1 cellular context compared by ENCODE assay signal in the genomic region with DNA sequence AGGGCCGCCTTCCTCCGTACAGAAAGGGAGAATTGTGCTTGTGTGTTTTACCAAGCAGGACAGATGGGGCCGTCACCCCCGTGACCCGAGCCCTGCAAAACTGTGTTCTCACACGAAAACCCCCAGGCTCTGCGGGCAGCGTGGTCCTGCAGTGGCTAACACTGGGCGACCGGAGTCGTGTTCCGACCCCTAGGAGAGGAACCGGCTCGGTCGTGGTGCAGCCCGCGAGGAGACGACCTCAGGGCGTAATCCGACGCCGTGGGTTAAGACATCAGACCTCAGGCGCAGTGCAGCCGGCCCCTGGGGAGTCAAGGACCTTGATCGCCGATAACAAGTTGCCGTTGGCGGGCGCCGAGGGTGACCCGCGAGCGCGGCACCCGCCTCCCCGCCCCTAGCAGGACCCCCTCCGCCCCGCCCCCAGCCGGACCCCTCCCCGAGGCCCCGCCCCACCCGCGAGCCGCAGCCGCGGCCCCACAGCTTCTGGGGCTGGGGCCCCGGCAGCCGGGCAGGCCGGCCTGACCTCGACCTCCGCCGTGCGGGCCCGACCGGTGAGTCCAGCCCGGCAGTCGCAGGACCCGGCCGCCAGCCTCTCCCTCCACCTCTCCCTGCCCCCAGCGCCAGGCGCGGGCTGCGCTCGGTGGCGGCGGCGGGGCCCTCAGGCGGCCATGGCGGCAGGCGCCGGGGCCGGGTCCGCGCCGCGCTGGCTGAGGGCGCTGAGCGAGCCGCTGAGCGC.
TF ChIP-seq lines count a peak whose summit lies in the region.

Gene CHPT1 (plus strand): TSS at position 444 of the 733 bp plus-strand sequence. CDS start 222 bp downstream, at position 666.

TF ChIP-seq in HepG2, 621 proteins besides CTCF, POLR2A, EP300 and RAD21 (continued from another document and continues in another):
- TF ChIP-seq FLYWCH1 (CRISPR knock-in tag; IDR thresholded peaks at IDR 0.05) (no peak), ZC3H4 (CRISPR knock-in tag; IDR thresholded peaks at IDR 0.05; ENCODE audit: borderline replicate concordance) (0 out of 2 replicates have a peak, but pooled peaks have one; percentile 14), ZMYM3 (CRISPR knock-in tag; IDR thresholded peaks at IDR 0.05) (no peak; the same call in 1 of the 2 replicates), ZNF264 (CRISPR knock-in tag; IDR thresholded peaks at IDR 0.05) (peak; percentile 62; the same call in 1 of the 2 replicates), ZNF121 (CRISPR knock-in tag; IDR thresholded peaks at IDR 0.05) (0 out of 2 replicates have a peak, but pooled peaks have one; percentile 6), PHF5A (CRISPR knock-in tag; IDR thresholded peaks at IDR 0.05; ENCODE audit: low read depth, unreplicated experiment) (no peak), ZBTB37 (CRISPR knock-in tag; IDR thresholded peaks at IDR 0.05) (no peak), ZNF720 (CRISPR knock-in tag; IDR thresholded peaks at IDR 0.05) (no peak), ZNF354B (CRISPR knock-in tag; IDR thresholded peaks at IDR 0.05) (no peak), NKX3-1 (CRISPR knock-in tag; IDR thresholded peaks at IDR 0.05) (peak; percentile 80; the same call in 1 of the 2 replicates), HNRNPLL (IDR thresholded peaks at IDR 0.05; ENCODE audit: low read depth, low read length, poor library complexity, severe bottlenecking) (no peak), ZNF253 (CRISPR knock-in tag; IDR thresholded peaks at IDR 0.05; ENCODE audit: borderline replicate concordance) (no peak), CBX5 (CRISPR knock-in tag; IDR thresholded peaks at IDR 0.05; ENCODE audit: borderline replicate concordance) (no peak), CHD4 (IDR thresholded peaks at IDR 0.05; ENCODE audit: borderline replicate concordance, low read length) (no peak), TP53 (CRISPR knock-in tag; conservative IDR thresholded peaks at IDR 0.05) (0 out of 2 replicates have a peak, but pooled peaks have one; percentile 46), ZNF318 (CRISPR knock-in tag; IDR thresholded peaks at IDR 0.05) (no peak), WIZ (CRISPR knock-in tag; IDR thresholded peaks at IDR 0.05) (no peak), KDM1A (CRISPR knock-in tag; IDR thresholded peaks at IDR 0.05) (no peak; the same call in 1 of the 2 replicates), THAP8 (CRISPR knock-in tag; IDR thresholded peaks at IDR 0.05; ENCODE audit: borderline replicate concordance) (no peak), AGO1 (IDR thresholded peaks at IDR 0.05; ENCODE audit: low read depth, low read length, poor library complexity, severe bottlenecking) (no peak), TERF1 (CRISPR knock-in tag; IDR thresholded peaks at IDR 0.05) (no peak), YY1 (IDR thresholded peaks at IDR 0.05; ENCODE audit: insufficient read depth, insufficient replicate concordance, low read depth, low read length) (peak; percentile 82), ZNF12 (CRISPR knock-in tag; IDR thresholded peaks at IDR 0.05) (no peak), TCF7L2 (IDR thresholded peaks at IDR 0.05; ENCODE audit: low read depth, low read length) (no peak), ZFP1 (CRISPR knock-in tag; IDR thresholded peaks at IDR 0.05) (no peak), SRF (IDR thresholded peaks at IDR 0.05; ENCODE audit: low read depth, low read length) (no peak), NR3C1 (CRISPR knock-in tag; IDR thresholded peaks at IDR 0.05) (no peak), ZMYM2 (CRISPR knock-in tag; IDR thresholded peaks at IDR 0.05) (peak; percentile 47; the same call in 1 of the 2 replicates), RAD51 (IDR thresholded peaks at IDR 0.05; ENCODE audit: borderline replicate concordance) (no peak), ZNF614 (CRISPR knock-in tag; IDR thresholded peaks at IDR 0.05; ENCODE audit: borderline replicate concordance) (no peak; the same call in 1 of the 2 replicates), AGO2 (optimal IDR thresholded peaks at IDR 0.05; ENCODE audit: low read depth, low read length) (no peak), ZNF335 (CRISPR knock-in tag; IDR thresholded peaks at IDR 0.05) (no peak), ZNF563 (CRISPR knock-in tag; IDR thresholded peaks at IDR 0.05) (no peak; the same call in 1 of the 2 replicates), ZKSCAN1 (IDR thresholded peaks at IDR 0.05; ENCODE audit: low read length) (no peak)
- TF ChIP-seq, protein P1, sequence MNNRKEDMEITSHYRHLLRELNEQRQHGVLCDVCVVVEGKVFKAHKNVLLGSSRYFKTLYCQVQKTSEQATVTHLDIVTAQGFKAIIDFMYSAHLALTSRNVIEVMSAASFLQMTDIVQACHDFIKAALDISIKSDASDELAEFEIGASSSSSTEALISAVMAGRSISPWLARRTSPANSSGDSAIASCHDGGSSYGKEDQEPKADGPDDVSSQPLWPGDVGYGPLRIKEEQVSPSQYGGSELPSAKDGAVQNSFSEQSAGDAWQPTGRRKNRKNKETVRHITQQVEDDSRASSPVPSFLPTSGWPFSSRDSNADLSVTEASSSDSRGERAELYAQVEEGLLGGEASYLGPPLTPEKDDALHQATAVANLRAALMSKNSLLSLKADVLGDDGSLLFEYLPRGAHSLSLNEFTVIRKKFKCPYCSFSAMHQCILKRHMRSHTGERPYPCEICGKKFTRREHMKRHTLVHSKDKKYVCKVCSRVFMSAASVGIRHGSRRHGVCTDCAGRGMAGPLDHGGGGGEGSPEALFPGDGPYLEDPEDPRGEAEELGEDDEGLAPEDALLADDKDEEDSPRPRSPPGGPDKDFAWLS (CRISPR knock-in tag; IDR thresholded peaks at IDR 0.05; ENCODE audit: borderline replicate concordance) = no peak
- TF ChIP-seq, protein P2, sequence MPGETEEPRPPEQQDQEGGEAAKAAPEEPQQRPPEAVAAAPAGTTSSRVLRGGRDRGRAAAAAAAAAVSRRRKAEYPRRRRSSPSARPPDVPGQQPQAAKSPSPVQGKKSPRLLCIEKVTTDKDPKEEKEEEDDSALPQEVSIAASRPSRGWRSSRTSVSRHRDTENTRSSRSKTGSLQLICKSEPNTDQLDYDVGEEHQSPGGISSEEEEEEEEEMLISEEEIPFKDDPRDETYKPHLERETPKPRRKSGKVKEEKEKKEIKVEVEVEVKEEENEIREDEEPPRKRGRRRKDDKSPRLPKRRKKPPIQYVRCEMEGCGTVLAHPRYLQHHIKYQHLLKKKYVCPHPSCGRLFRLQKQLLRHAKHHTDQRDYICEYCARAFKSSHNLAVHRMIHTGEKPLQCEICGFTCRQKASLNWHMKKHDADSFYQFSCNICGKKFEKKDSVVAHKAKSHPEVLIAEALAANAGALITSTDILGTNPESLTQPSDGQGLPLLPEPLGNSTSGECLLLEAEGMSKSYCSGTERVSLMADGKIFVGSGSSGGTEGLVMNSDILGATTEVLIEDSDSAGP (CRISPR knock-in tag; IDR thresholded peaks at IDR 0.05; ENCODE audit: borderline replicate concordance) = no peak; the same call in 1 of the 2 replicates
- TF ChIP-seq, protein P3, sequence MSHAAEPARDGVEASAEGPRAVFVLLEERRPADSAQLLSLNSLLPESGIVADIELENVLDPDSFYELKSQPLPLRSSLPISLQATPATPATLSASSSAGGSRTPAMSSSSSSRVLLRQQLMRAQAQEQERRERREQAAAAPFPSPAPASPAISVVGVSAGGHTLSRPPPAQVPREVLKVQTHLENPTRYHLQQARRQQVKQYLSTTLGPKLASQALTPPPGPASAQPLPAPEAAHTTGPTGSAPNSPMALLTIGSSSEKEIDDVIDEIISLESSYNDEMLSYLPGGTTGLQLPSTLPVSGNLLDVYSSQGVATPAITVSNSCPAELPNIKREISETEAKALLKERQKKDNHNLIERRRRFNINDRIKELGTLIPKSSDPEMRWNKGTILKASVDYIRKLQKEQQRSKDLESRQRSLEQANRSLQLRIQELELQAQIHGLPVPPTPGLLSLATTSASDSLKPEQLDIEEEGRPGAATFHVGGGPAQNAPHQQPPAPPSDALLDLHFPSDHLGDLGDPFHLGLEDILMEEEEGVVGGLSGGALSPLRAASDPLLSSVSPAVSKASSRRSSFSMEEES (CRISPR knock-in tag; IDR thresholded peaks at IDR 0.05) = no peak
- TF ChIP-seq, protein P4, sequence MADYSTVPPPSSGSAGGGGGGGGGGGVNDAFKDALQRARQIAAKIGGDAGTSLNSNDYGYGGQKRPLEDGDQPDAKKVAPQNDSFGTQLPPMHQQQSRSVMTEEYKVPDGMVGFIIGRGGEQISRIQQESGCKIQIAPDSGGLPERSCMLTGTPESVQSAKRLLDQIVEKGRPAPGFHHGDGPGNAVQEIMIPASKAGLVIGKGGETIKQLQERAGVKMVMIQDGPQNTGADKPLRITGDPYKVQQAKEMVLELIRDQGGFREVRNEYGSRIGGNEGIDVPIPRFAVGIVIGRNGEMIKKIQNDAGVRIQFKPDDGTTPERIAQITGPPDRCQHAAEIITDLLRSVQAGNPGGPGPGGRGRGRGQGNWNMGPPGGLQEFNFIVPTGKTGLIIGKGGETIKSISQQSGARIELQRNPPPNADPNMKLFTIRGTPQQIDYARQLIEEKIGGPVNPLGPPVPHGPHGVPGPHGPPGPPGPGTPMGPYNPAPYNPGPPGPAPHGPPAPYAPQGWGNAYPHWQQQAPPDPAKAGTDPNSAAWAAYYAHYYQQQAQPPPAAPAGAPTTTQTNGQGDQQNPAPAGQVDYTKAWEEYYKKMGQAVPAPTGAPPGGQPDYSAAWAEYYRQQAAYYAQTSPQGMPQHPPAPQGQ (CRISPR knock-in tag; IDR thresholded peaks at IDR 0.05; ENCODE audit: borderline replicate concordance) = no peak
